ENCODE assay signal across 16 cellular contexts in the genomic region with DNA sequence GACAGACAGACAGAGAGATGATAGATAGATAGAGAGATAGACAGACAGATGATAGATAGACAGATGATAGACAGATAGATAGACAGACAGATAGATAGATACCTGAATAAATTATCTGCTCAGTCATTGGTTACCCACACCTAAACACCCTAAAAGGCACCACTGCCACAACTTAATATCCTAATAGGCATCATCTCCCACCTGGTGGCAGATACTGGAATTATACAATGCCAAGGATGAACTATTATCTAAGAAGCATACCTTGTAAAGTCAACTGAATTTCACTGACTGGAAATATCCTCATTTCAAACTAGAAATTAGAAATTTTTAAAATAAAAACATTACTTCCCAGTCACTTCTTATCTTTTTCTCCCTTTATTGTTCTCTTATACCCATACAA. TPM values are rescaled to one million over a fixed set of nuclear protein-coding genes. Genes with fewer than 3 reads are reported as not detected.
DNase-seq lines count a peak whose midpoint lies in the region; ATAC-seq and TF ChIP-seq lines count a peak whose summit lies in the region.
"Had no signal": no experiment of that assay in that cellular context is flagged by ENCODE, and none has a peak within 500 bp of the region (broad histone marks: within the 10 kb centered on the region; RNA-seq: fewer than 3 reads in every experiment).

No MANE protein-coding gene starts in this region.

- peaks cover 13% of the 10 kb centered on the region for H3K4me1 Mint-ChIP-seq in chondrocyte (ENCODE audit: low read depth)

- H3K9ac ChIP-seq in smooth muscle cell (ENCODE audit: low read depth): no peak overlapping the region
- H3K9ac ChIP-seq in colonic mucosa (ENCODE audit: low read depth in 2 of 2, low read length in 2 of 2): no peak overlapping the region
- H3K9ac ChIP-seq: parathyroid adenoma had no signal

- H4K20me1 ChIP-seq in smooth muscle cell (ENCODE audit: low read depth): no peaks in the 10 kb centered on the region

- H3K4me3 ChIP-seq in smooth muscle cell (no peak overlapping the region), colonic mucosa (no peak overlapping the region)
- H3K4me3 ChIP-seq: lower lobe of right lung had no signal

- H3K9me3 ChIP-seq in smooth muscle cell (replicated peaks; ENCODE audit: low read depth) (no peaks in the 10 kb centered on the region), colonic mucosa (no peaks in the 10 kb centered on the region)
- H3K9me3 ChIP-seq: Caco-2, lower lobe of right lung had no signal

- H3K4me1 ChIP-seq in smooth muscle cell (ENCODE audit: low read depth) (no peaks in the 10 kb centered on the region), colonic mucosa (no peaks in the 10 kb centered on the region)
- H3K4me1 ChIP-seq: Caco-2, parathyroid adenoma had no signal

- no peaks in the 10 kb centered on the region for H3K36me3 ChIP-seq in smooth muscle cell (ENCODE audit: low read depth)
- no peaks in the 10 kb centered on the region for H3K36me3 ChIP-seq in colonic mucosa
- H3K36me3 ChIP-seq: lower lobe of right lung had no signal

- H3K36me3 Mint-ChIP-seq in activated naive CD4-positive, alpha-beta T cell treated with anti-CD3 and anti-CD28 coated beads, Interleukin-2, amount 50 U/mL, for 72 hours: peaks cover 4 to 36% of the 10 kb centered on the region in 2 donors
- H3K36me3 Mint-ChIP-seq in chondrocyte (ENCODE audit: low read depth): no peaks in the 10 kb centered on the region

- no peaks in the 10 kb centered on the region for H3K79me2 ChIP-seq in smooth muscle cell (ENCODE audit: low read depth)
- H3K79me2 ChIP-seq: parathyroid adenoma had no signal

- DNase-seq in activated naive CD4-positive, alpha-beta T cell treated with anti-CD3 and anti-CD28 coated beads, Interleukin-2, amount 50 U/mL, for 72 hours (ENCODE audit: low spot score in 2 of 2): no peak
- DNase-seq in activated naive CD4-positive, alpha-beta T cell treated with Interleukin-2 at 50 U/mL for 16 hours: no peak
- DNase-seq in chondrocyte (ENCODE audit: low spot score): no peak
- no peak for DNase-seq in smooth muscle cell (lab: John Stamatoyannopoulos, UW; ENCODE audit: unreplicated experiment)
- DNase-seq in colonic mucosa: no peak
- no peak for DNase-seq in SKM-1 (lab: John Stamatoyannopoulos, UW; ENCODE audit: unreplicated experiment)
- DNase-seq in NCI-H748 treated with DMSO at 0.1 percent for 48 hours (lab: John Stamatoyannopoulos, UW): no peak
- DNase-seq: anterior cingulate cortex; Caco-2; effector CD4-positive, alpha-beta T cell; lower lobe of right lung; NCI-H1694 treated with DMSO at 0.1 percent for 48 hours; stimulated activated CD4-positive, alpha-beta T cell treated with anti-CD3 and anti-CD28 coated beads, Interleukin-2, amount 100 ng/mL, for 24 hours; stimulated activated naive CD4-positive, alpha-beta T cell had no signal

- H3K9me3 Mint-ChIP-seq in activated naive CD4-positive, alpha-beta T cell treated with anti-CD3 and anti-CD28 coated beads, Interleukin-2, amount 50 U/mL, for 72 hours: peaks cover 0 to 4% of the 10 kb centered on the region in 2 donors
- no peaks in the 10 kb centered on the region for H3K9me3 Mint-ChIP-seq in chondrocyte (ENCODE audit: low read depth)

- H3K27me3 ChIP-seq in smooth muscle cell (ENCODE audit: low read depth): no peaks in the 10 kb centered on the region
- H3K27me3 ChIP-seq in colonic mucosa: no peaks in the 10 kb centered on the region

- intact Hi-C loops in colonic mucosa (cut with DNase I): no loop called here

- no peak overlapping the region for H3K4me3 Mint-ChIP-seq in chondrocyte (ENCODE audit: unreplicated experiment)

- H3F3A ChIP-seq in smooth muscle cell (ENCODE audit: low read depth): peaks cover 14% of the 10 kb centered on the region

- H3K27ac Mint-ChIP-seq in activated naive CD4-positive, alpha-beta T cell treated with anti-CD3 and anti-CD28 coated beads, Interleukin-2, amount 50 U/mL, for 72 hours: peak overlapping the region; percentile 96 to 98
- no peak overlapping the region for H3K27ac Mint-ChIP-seq in chondrocyte (ENCODE audit: unreplicated experiment)

- no peak overlapping the region for H2AFZ ChIP-seq in smooth muscle cell (ENCODE audit: low read depth)
- H2AFZ ChIP-seq: parathyroid adenoma had no signal

- H3K4me2 ChIP-seq in smooth muscle cell: no peak overlapping the region

- no peak overlapping the region for H3K27ac ChIP-seq in smooth muscle cell (ENCODE audit: low read depth)
- H3K27ac ChIP-seq in colonic mucosa: no peak overlapping the region
- H3K27ac ChIP-seq: lower lobe of right lung, parathyroid adenoma had no signal

- TF ChIP-seq CTCF in LNCAP (IDR thresholded peaks at IDR 0.05) (peak; percentile 9; the same call in 1 of the 2 replicates), chondrocyte (IDR thresholded peaks at IDR 0.05) (peak; percentile 54), smooth muscle cell (IDR thresholded peaks at IDR 0.05; ENCODE audit: borderline replicate concordance, insufficient read depth, poor library complexity, severe bottlenecking) (peak; percentile 12), colonic mucosa (IDR thresholded peaks at IDR 0.05) (no peak)

- ATAC-seq in activated naive CD4-positive, alpha-beta T cell treated with anti-CD3 and anti-CD28 coated beads, Interleukin-2, amount 50 U/mL, for 72 hours: no peak
- ATAC-seq: lower lobe of right lung had no signal

- no peaks in the 10 kb centered on the region for H3K27me3 Mint-ChIP-seq in chondrocyte (ENCODE audit: low read depth)

RNA-seq across cellular contexts. Expression of gene ATP8B4, which starts 19.4 kb away (rescaled TPM):
- total RNA-seq in activated naive CD4-positive, alpha-beta T cell treated with anti-CD3 and anti-CD28 coated beads, Interleukin-2, amount 50 U/mL, for 72 hours: 10 to 100 TPM; 10.4 to 16.1 TPM
- total RNA-seq in chondrocyte: not detected in 3 replicates
- total RNA-seq in smooth muscle cell: 60.5 and 63.9 TPM in 2 replicates
- 21.7 and 25.5 TPM in 2 replicates for polyA plus RNA-seq in smooth muscle cell
- total RNA-seq in colonic mucosa: 1 to 10 TPM; 2.7 to 3.0 TPM

RNA-seq across cellular contexts. Expression of gene SLC27A2, which starts 43.6 kb away (rescaled TPM):
- total RNA-seq in activated naive CD4-positive, alpha-beta T cell treated with anti-CD3 and anti-CD28 coated beads, Interleukin-2, amount 50 U/mL, for 72 hours: 10 to 100 TPM; 20.1 to 54.7 TPM
- not detected in 3 replicates for total RNA-seq in chondrocyte
- 0.31 and 1.6 TPM in 2 replicates for total RNA-seq in smooth muscle cell
- 0.21 TPM in 1 of 2 replicates, not detected in the other for polyA plus RNA-seq in smooth muscle cell
- 10 to 100 TPM; 35.6 to 55.7 TPM for total RNA-seq in colonic mucosa
